In genomic region chr1:1907098-1907736, GRCh38 we compare ENCODE assay signal across 1 cellular context.
TF ChIP-seq lines count a peak whose summit lies in the region.

No MANE protein-coding gene starts in this region.

TF ChIP-seq in HCT116, 20 proteins besides CTCF, POLR2A, EP300 and RAD21 (continued from another document):
- no peak for TF ChIP-seq ATF3 (IDR thresholded peaks at IDR 0.05)
- no peak for TF ChIP-seq SP1 (IDR thresholded peaks at IDR 0.05; ENCODE audit: low read depth)
- TF ChIP-seq, protein P1, sequence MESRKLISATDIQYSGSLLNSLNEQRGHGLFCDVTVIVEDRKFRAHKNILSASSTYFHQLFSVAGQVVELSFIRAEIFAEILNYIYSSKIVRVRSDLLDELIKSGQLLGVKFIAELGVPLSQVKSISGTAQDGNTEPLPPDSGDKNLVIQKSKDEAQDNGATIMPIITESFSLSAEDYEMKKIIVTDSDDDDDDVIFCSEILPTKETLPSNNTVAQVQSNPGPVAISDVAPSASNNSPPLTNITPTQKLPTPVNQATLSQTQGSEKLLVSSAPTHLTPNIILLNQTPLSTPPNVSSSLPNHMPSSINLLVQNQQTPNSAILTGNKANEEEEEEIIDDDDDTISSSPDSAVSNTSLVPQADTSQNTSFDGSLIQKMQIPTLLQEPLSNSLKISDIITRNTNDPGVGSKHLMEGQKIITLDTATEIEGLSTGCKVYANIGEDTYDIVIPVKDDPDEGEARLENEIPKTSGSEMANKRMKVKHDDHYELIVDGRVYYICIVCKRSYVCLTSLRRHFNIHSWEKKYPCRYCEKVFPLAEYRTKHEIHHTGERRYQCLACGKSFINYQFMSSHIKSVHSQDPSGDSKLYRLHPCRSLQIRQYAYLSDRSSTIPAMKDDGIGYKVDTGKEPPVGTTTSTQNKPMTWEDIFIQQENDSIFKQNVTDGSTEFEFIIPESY (IDR thresholded peaks at IDR 0.05; ENCODE audit: extremely low read depth, insufficient replicate concordance, low read length): no peak
- TF ChIP-seq, protein P2, sequence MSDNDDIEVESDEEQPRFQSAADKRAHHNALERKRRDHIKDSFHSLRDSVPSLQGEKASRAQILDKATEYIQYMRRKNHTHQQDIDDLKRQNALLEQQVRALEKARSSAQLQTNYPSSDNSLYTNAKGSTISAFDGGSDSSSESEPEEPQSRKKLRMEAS (IDR thresholded peaks at IDR 0.05): peak; percentile 79; the same call in 1 of the 2 replicates
